10 cellular contexts compared by ENCODE assay signal in the genomic region with DNA sequence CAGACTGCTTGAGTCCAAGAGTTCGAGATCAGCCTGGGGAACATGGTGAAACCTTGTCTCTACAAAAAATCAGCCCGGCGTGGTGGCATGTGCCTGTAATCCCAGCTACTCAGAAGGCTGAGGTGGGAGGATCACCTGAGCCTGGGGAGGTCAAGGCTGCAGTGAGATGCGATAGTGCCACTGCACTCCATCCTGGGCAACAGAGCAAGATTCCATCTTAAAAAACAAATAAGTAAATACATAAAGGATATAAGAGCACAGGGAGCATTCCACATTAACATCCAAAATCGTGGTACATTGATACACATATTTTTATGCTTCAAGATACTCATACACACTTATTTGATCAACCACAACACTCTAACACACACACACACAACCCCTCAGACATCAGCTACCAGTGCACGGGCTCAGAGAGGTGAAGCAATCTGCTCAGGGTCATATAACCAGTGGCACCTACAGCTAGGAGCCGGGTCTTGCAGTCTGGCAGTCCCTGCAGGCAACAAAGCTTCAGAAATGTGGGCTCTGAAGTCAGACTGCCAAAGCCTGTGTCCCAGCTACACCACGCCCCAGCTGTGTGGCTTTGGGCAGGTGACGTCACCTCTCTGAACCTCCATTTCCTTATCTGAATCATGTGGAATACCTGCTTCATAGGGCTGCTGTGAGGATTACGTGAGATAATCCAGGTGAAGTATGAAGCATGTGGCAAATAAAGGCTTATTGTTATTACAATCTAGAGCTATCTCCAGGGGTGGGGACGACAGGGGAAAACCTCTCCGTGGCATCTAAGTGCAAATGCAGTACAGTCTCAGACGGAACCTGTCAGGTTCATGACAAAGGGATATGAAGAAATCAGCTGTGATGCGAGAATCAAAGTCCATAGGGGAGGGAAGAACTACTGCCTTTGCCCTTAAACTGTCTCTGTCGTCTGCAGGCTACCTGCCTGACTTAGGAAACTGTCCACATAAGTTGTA. TPM values are rescaled to one million over a fixed set of nuclear protein-coding genes. Genes with fewer than 3 reads are reported as not detected.
DNase-seq lines count a peak whose midpoint lies in the region; ATAC-seq and TF ChIP-seq lines count a peak whose summit lies in the region.
"Had no signal": no experiment of that assay in that cellular context is flagged by ENCODE, and none has a peak within 500 bp of the region (broad histone marks: within the 10 kb centered on the region; RNA-seq: fewer than 3 reads in every experiment).

No MANE protein-coding gene starts in this region.

- peaks cover 0 to 16% (median 9%) of the 10 kb centered on the region in 3 donors for H3K4me1 ChIP-seq in gastroesophageal sphincter

- ATAC-seq in left lobe of liver (peak; percentile 89), gastroesophageal sphincter (no peak), HG03139 (IDR thresholded peaks at IDR 0.05; ENCODE audit: unreplicated experiment) (no peak), GM18909 (IDR thresholded peaks at IDR 0.05; ENCODE audit: poor library complexity, unreplicated experiment) (no peak)
- ATAC-seq: stimulated activated memory B cell treated with anti-CD40 and anti-IgM and Interleukin-4, amounts not matched to agents 10 μg/mL and 1 μg/mL and 100 μg/mL, for 72 hours had no signal

- H3K36me3 ChIP-seq in gastroesophageal sphincter: no peaks in the 10 kb centered on the region

- H3K4me3 ChIP-seq in gastroesophageal sphincter: no peak overlapping the region

- no peak for TF ChIP-seq POLR2A in gastroesophageal sphincter (IDR thresholded peaks at IDR 0.05)

- no peak for TF ChIP-seq CTCF in gastroesophageal sphincter (IDR thresholded peaks at IDR 0.05)

- WGBS in gastroesophageal sphincter (ENCODE audit: low coverage in 1 of 2), 2 donors: 44 to 47% methylated on average over 8 to 9 of the region's 15 CpGs

- peaks cover 100% of the 10 kb centered on the region for H3K27me3 ChIP-seq in gastroesophageal sphincter

- no peak overlapping the region for H3K27ac ChIP-seq in gastroesophageal sphincter

- no peaks in the 10 kb centered on the region for H3K9me3 ChIP-seq in gastroesophageal sphincter

- TF ChIP-seq EP300 in gastroesophageal sphincter (IDR thresholded peaks at IDR 0.05): no peak

- DNase-seq in NOMO-1 (lab: John Stamatoyannopoulos, UW; ENCODE audit: unreplicated experiment in 2 of 2) (peak; percentile 40 to 70), activated T-cell treated with anti-CD3 and anti-CD28 coated beads for 24 hours (ENCODE audit: low read depth) (peak; percentile 48), left lobe of liver (ENCODE audit: low spot score) (no peak), C1 segment of cervical spinal cord (lab: John Stamatoyannopoulos, UW) (no peak)
- DNase-seq in stimulated activated naive CD4-positive, alpha-beta T cell treated with Interleukin-2 at 50 U/mL for 16 hours (lab: John Stamatoyannopoulos, UW): peak; percentile 69

RNA-seq across cellular contexts. Expression of gene CRYBG2, which starts 4.8 kb away (rescaled TPM):
- 0.18 TPM for total RNA-seq in left lobe of liver
- total RNA-seq in gastroesophageal sphincter: 1 to 10 TPM in 1 of 4 donors, under 1 TPM in 3; 0.35 to 2.7 (median 0.50) TPM
- total RNA-seq: fibroblast of villous mesenchyme had no signal

RNA-seq across cellular contexts. Expression of gene ZNF683, which starts 13.9 kb away (rescaled TPM):
- not detected for total RNA-seq in left lobe of liver
- under 1 TPM in 1 of 4 donors, not detected in 3; 0.62 TPM for total RNA-seq in gastroesophageal sphincter
- total RNA-seq: fibroblast of villous mesenchyme had no signal

RNA-seq across cellular contexts. Expression of gene CD52, which starts 40.9 kb away (rescaled TPM):
- total RNA-seq in left lobe of liver: 3.0 TPM
- total RNA-seq in gastroesophageal sphincter: 1 to 10 TPM in 3 of 4 donors, not detected in 1; 1.8 to 2.7 (median 2.2) TPM
- total RNA-seq: fibroblast of villous mesenchyme had no signal

RNA-seq across cellular contexts. Expression of gene LIN28A, which starts 51.9 kb away (rescaled TPM):
- 1.1 TPM for total RNA-seq in left lobe of liver
- total RNA-seq in gastroesophageal sphincter: not detected
- total RNA-seq: fibroblast of villous mesenchyme had no signal

RNA-seq across cellular contexts. Expression of gene UBXN11, which starts 52.3 kb away (rescaled TPM):
- 7.8 TPM for total RNA-seq in left lobe of liver
- 10 to 100 TPM in 2 of 4 donors, 1 to 10 TPM in 2; 3.7 to 12.1 (median 10.5) TPM for total RNA-seq in gastroesophageal sphincter

Comparison
In these comparisons a context has a peak if more than half of its experiments do, and no peak if none do; other contexts are left out.
1. DNase-seq: peak in NOMO-1 (2 of 2), activated T-cell treated with anti-CD3 and anti-CD28 coated beads for 24 hours (single experiment) and stimulated activated naive CD4-positive, alpha-beta T cell treated with Interleukin-2 at 50 U/mL for 16 hours (single experiment); none in left lobe of liver (single experiment) and C1 segment of cervical spinal cord (0 of 14).